In the genomic region with DNA sequence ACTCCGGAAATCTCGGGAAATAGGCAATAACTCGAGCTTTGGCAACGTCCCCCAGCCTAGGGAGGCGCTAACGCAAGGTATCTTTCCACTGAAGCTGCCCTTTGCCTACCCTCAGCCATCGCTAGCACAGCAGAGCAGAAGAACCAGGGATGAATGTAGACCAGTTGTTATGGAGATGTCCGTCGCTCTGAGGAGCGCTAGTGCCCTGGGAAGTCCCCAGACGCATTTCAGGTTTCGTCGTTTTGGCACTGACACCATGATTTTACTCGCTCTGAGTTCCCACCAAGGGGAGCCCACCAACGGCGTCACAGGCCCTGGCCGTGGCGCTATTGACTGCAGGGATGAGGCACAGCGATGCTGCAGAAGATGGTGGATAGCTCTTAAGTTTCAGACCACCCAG, we compare ENCODE assay signal across 11 cellular contexts. TPM values are rescaled to one million over a fixed set of nuclear protein-coding genes. Genes with fewer than 3 reads are reported as not detected.
A peak's percentile ranks its signal among the peaks of the same experiment; 100 is the strongest.
DNase-seq lines count a peak whose midpoint lies in the region; ATAC-seq, FAIRE-seq and TF ChIP-seq lines count a peak whose summit lies in the region.
"Had no signal": no experiment of that assay in that cellular context is flagged by ENCODE, and none has a peak within 500 bp of the region (broad histone marks: within the 10 kb centered on the region; RNA-seq: fewer than 3 reads in every experiment).

No MANE protein-coding gene starts in this region.

- no peak overlapping the region for H3K23ac ChIP-seq in mesendoderm (ENCODE audit: low read length)

- H2BK5ac ChIP-seq in mesendoderm (ENCODE audit: low read length) = no peak overlapping the region

- H3K27ac ChIP-seq in mesendoderm (ENCODE audit: low read depth, low read length) (no peak overlapping the region), HepG2 (ENCODE audit: extremely low read length, insufficient read depth, low read length) (no peak overlapping the region)

- in situ Hi-C loops in HepG2 (cut with HindIII; ENCODE audit: extremely low pct_ligation_motif_present, low pct_unique_long_range_greater_than_20kb) = no loop called here

- H3K36me3 ChIP-seq in H7 (replicated peaks; ENCODE audit: control insufficient read depth, insufficient read depth, low read length) (no peaks in the 10 kb centered on the region), mesendoderm (ENCODE audit: control insufficient read depth, insufficient read depth, low read length) (no peaks in the 10 kb centered on the region), HepG2 (replicated peaks in 1 of 2; ENCODE audit: control insufficient read depth in 1 of 2, insufficient read depth in 2 of 2, low read length in 2 of 2) (no peaks in the 10 kb centered on the region)

- H4K20me1 ChIP-seq in HepG2 (ENCODE audit: insufficient read depth, low read length) = no peaks in the 10 kb centered on the region

- peaks cover 3% of the 10 kb centered on the region for H3K4me1 ChIP-seq in mesendoderm (ENCODE audit: control insufficient read depth, low read depth, low read length)
- no peaks in the 10 kb centered on the region for H3K4me1 ChIP-seq in HepG2 (ENCODE audit: insufficient read depth, low read length)

- no CpG with 5 or more reads among the region's 19 CpGs for WGBS in mesendoderm (ENCODE audit: extremely low coverage, insufficient coverage, low lambda C conversion rate)
- 30% methylated on average over 18 of the region's 19 CpGs for WGBS in HepG2 (ENCODE audit: low lambda C conversion rate)

- CTCF ChIA-PET in HepG2 (lab: Yijun Ruan, JAX; ENCODE audit: low intra/inter-chr PET ratio, low total read pairs) = no interaction called here

- H3K4ac ChIP-seq in mesendoderm (ENCODE audit: low read depth, low read length) = no peak overlapping the region

- intact Hi-C loops in HepG2 (cut with micrococcal nuclease; ENCODE audit: unreplicated experiment) = no loop called here

- H3K56ac ChIP-seq in mesendoderm (ENCODE audit: low read length) = no peak overlapping the region

- H3K27me3 ChIP-seq in H7 (ENCODE audit: control insufficient read depth, insufficient read depth, low read length) (peaks cover 56% of the 10 kb centered on the region), mesendoderm (ENCODE audit: insufficient read depth, low read length, poor library complexity) (peaks cover 17% of the 10 kb centered on the region), HepG2 (ENCODE audit: control insufficient read depth in 1 of 2, insufficient read depth in 2 of 2, low read length in 2 of 2) (peaks cover 1 to 26% of the 10 kb centered on the region in 2 experiments; a peak in 2 of 5 replicates)

- no peaks in the 10 kb centered on the region for H3K79me1 ChIP-seq in mesendoderm (ENCODE audit: low read length)

- POLR2A ChIA-PET in HepG2 (lab: Yijun Ruan, JAX) = no interaction called here

- H3K18ac ChIP-seq in mesendoderm (ENCODE audit: low read length) = no peak overlapping the region

- TF ChIP-seq RAD21 in HepG2 (CRISPR knock-in tag; IDR thresholded peaks at IDR 0.05) = no peak

- H3K4me2 ChIP-seq in mesendoderm (ENCODE audit: low read length) = peak overlapping the region; percentile 18
- H3K4me2 ChIP-seq in HepG2 (ENCODE audit: low read depth, low read length) = no peak overlapping the region

- no peak overlapping the region for H2BK15ac ChIP-seq in mesendoderm (replicated peaks; ENCODE audit: low read depth)

- no peak for TF ChIP-seq POLR2A in HepG2 (IDR thresholded peaks at IDR 0.05; ENCODE audit: insufficient read depth in 1 of 2, low read depth in 2 of 2, low read length in 2 of 2)

- ATAC-seq in HG03196 (IDR thresholded peaks at IDR 0.05; ENCODE audit: unreplicated experiment) (no peak), HG03378 (IDR thresholded peaks at IDR 0.05; ENCODE audit: unreplicated experiment) (no peak), HepG2 (no peak)
- ATAC-seq: natural killer cell had no signal

- H2AFZ ChIP-seq in HepG2 (ENCODE audit: low read length) = no peak overlapping the region

- H2BK120ac ChIP-seq in mesendoderm (ENCODE audit: low read depth, low read length) = no peak overlapping the region

- TF ChIP-seq CTCF in AG09309 (IDR thresholded peaks at IDR 0.05; ENCODE audit: control insufficient read depth, insufficient read depth, low read depth, low read length, missing control alignments) (peak; percentile 8), cardiac fibroblast (IDR thresholded peaks at IDR 0.05; ENCODE audit: low read depth, low read length) (no peak), HepG2 (CRISPR knock-in tag; IDR thresholded peaks at IDR 0.05) (no peak)

- DNase-seq in AG09309 (ENCODE audit: low read depth) = no peak
- peak; percentile 70 for DNase-seq in H7
- DNase-seq in cardiac fibroblast (ENCODE audit: low read depth in 2 of 2) = no peak
- peak; percentile 51 for DNase-seq in mesendoderm
- DNase-seq in EL = no peak
- DNase-seq in HepG2 (ENCODE audit: low spot score) = no peak
- DNase-seq: natural killer cell, T-helper 1 cell had no signal

- H4K8ac ChIP-seq in mesendoderm (ENCODE audit: low read depth, low read length) = no peak overlapping the region

- FAIRE-seq in HepG2 (lab: Jason Lieb, UNC) = no peak

- no peak overlapping the region for H2AK5ac ChIP-seq in mesendoderm (ENCODE audit: low read length)

- H3K79me2 ChIP-seq in mesendoderm (ENCODE audit: control insufficient read depth, insufficient read depth, low read length) = no peaks in the 10 kb centered on the region
- H3K79me2 ChIP-seq in HepG2 (ENCODE audit: insufficient read depth, low read length) = no peaks in the 10 kb centered on the region

- H4K5ac ChIP-seq in mesendoderm (ENCODE audit: low read length) = no peak overlapping the region

- H3K9ac ChIP-seq in mesendoderm (ENCODE audit: low read length) (no peak overlapping the region), HepG2 (ENCODE audit: insufficient read depth, low read depth, low read length) (no peak overlapping the region)

- TF ChIP-seq EP300 in HepG2 (IDR thresholded peaks at IDR 0.05; ENCODE audit: low read depth in 2 of 2, low read length in 2 of 2) (no peak), HepG2 (CRISPR knock-in tag; IDR thresholded peaks at IDR 0.05; ENCODE audit: borderline replicate concordance) (no peak)

- H3K9me3 ChIP-seq in HepG2 (ENCODE audit: low read length) = no peaks in the 10 kb centered on the region

- BruUV-seq in HepG2 (replicated peaks; lab: Mats Ljungman, UMichigan) = no TSS peak

- peak overlapping the region; percentile 62 for H3K4me3 ChIP-seq in AG09309 (ENCODE audit: control insufficient read depth, low read depth, low read length)
- H3K4me3 ChIP-seq in H7 (ENCODE audit: insufficient read depth, low read depth, low read length) = peak overlapping the region; percentile 66
- H3K4me3 ChIP-seq in cardiac fibroblast (replicated peaks in 1 of 2; ENCODE audit: low read depth in 2 of 2, low read length in 2 of 2) = peak overlapping the region; percentile 50 to 55
- H3K4me3 ChIP-seq in mesendoderm (ENCODE audit: low read length) = no peak overlapping the region
- H3K4me3 ChIP-seq in HepG2 (replicated peaks in 1 of 3; ENCODE audit: insufficient read depth in 1 of 3, low read depth in 2 of 3, low read length in 3 of 3) = no peak overlapping the region

TF ChIP-seq in HepG2, 621 proteins besides CTCF, POLR2A, EP300 and RAD21 (continues in another document):
- TF ChIP-seq HNF4A (CRISPR knock-in tag; IDR thresholded peaks at IDR 0.05) (no peak), LCORL (IDR thresholded peaks at IDR 0.05) (no peak), LCORL (CRISPR knock-in tag; IDR thresholded peaks at IDR 0.05) (no peak), ZNF496 (CRISPR knock-in tag; IDR thresholded peaks at IDR 0.05; ENCODE audit: insufficient replicate concordance) (no peak), EED (CRISPR knock-in tag; IDR thresholded peaks at IDR 0.05) (no peak), ADNP (CRISPR knock-in tag; IDR thresholded peaks at IDR 0.05) (no peak)
- TF ChIP-seq, protein P1, sequence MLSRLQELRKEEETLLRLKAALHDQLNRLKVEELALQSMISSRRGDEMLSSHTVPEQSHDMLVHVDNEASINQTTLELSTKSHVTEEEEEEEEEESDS (CRISPR knock-in tag; IDR thresholded peaks at IDR 0.05; ENCODE audit: borderline replicate concordance) = no peak
- TF ChIP-seq, protein P2, sequence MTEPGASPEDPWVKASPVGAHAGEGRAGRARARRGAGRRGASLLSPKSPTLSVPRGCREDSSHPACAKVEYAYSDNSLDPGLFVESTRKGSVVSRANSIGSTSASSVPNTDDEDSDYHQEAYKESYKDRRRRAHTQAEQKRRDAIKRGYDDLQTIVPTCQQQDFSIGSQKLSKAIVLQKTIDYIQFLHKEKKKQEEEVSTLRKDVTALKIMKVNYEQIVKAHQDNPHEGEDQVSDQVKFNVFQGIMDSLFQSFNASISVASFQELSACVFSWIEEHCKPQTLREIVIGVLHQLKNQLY (CRISPR knock-in tag; IDR thresholded peaks at IDR 0.05) = no peak

RNA-seq across cellular contexts. Expression of a gene that starts 22.7 kb away (rescaled TPM):
- 2.2 and 2.9 TPM in 2 replicates for total RNA-seq in H7 (2014; rRNA removed; shearing (Covaris generic))
- polyA plus RNA-seq in mesendoderm (2013, experiment 1 of 2) = 0.90 TPM
- polyA plus RNA-seq in mesendoderm (2013, experiment 2 of 2) = 1.2 TPM
- 0.02 TPM in 1 of 2 replicates, not detected in the other for total RNA-seq in HepG2 (2016; rRNA removed; fragmentation: Illumina TruSeq; extraction: Trizol)
- total RNA-seq in HepG2 (2016; cell fraction: cytosol; rRNA removed; fragmentation: Illumina TruSeq; extraction: Trizol; ENCODE audit: low read depth) = not detected in 2 replicates
- not detected in 2 replicates for total RNA-seq in HepG2 (2016; cell fraction: insoluble cytoplasmic fraction; rRNA removed; fragmentation: Illumina TruSeq; extraction: Trizol)
- not detected in 2 replicates for total RNA-seq in HepG2 (2016; cell fraction: membrane; rRNA removed; fragmentation: Illumina TruSeq; extraction: Trizol)
- not detected in 2 replicates for total RNA-seq in HepG2 (2016; cell fraction: nucleus; rRNA removed; fragmentation: Illumina TruSeq; extraction: Trizol)
- not detected in 2 replicates for polyA plus RNA-seq in HepG2 (2011; rRNA removed)
- not detected in 2 replicates for polyA plus RNA-seq in HepG2 (2011; cell fraction: cytosol; rRNA removed)
- not detected in 2 replicates for polyA plus RNA-seq in HepG2 (2011; cell fraction: nucleus; rRNA removed)
- not detected in 2 replicates for polyA plus RNA-seq in HepG2 (2012)
- not detected in 2 replicates for polyA plus RNA-seq in HepG2 (2016; cell fraction: cytosol; fragmentation: Illumina TruSeq; extraction: Trizol; ENCODE audit: low read depth)
- polyA plus RNA-seq in HepG2 (2016; cell fraction: insoluble cytoplasmic fraction; fragmentation: Illumina TruSeq; extraction: Trizol; ENCODE audit: low read depth) = not detected in 2 replicates
- polyA plus RNA-seq in HepG2 (2016; cell fraction: membrane; fragmentation: Illumina TruSeq; extraction: Trizol; ENCODE audit: low read depth) = not detected in 2 replicates
- polyA plus RNA-seq in HepG2 (2016; cell fraction: nucleus; fragmentation: Illumina TruSeq; extraction: Trizol; ENCODE audit: insufficient read depth, low read depth) = not detected in 2 replicates
- 0.75 TPM in 1 of 2 replicates, not detected in the other for polyA minus RNA-seq in HepG2 (2011; rRNA and poly(A)+ RNA removed; ENCODE audit: low replicate concordance)
- not detected in 2 replicates for polyA minus RNA-seq in HepG2 (2011; cell fraction: cytosol; rRNA and poly(A)+ RNA removed)
- polyA minus RNA-seq in HepG2 (2011; cell fraction: nucleus; rRNA and poly(A)+ RNA removed) = not detected in 2 replicates
- total RNA-seq: activated T-helper 1 cell treated with anti-CD3 and anti-CD28 coated beads, Interleukin-12 subunit alpha, Interleukin-12 subunit beta, Interleukin-2, Interleukin-4 antibody, amounts not matched to agents 30 ng/mL and 10 ng/mL and 1 ng/mL, durations not matched to agents 14 hours and 24 hours and 36 hours; natural killer cell had no signal

Comparison
In these comparisons a context has a peak if more than half of its experiments do, and no peak if none do; other contexts are left out.
1. DNase-seq: peak in H7 (single experiment) and mesendoderm (single experiment); none in AG09309 (single experiment), cardiac fibroblast (0 of 2), EL (single experiment) and HepG2 (single experiment).
2. H3K4me3 ChIP-seq: peak in AG09309 (single experiment), H7 (single experiment) and cardiac fibroblast (2 of 2); none in mesendoderm (single experiment) and HepG2 (0 of 3).